ENCODE assay signal across 28 cellular contexts in the genomic region with DNA sequence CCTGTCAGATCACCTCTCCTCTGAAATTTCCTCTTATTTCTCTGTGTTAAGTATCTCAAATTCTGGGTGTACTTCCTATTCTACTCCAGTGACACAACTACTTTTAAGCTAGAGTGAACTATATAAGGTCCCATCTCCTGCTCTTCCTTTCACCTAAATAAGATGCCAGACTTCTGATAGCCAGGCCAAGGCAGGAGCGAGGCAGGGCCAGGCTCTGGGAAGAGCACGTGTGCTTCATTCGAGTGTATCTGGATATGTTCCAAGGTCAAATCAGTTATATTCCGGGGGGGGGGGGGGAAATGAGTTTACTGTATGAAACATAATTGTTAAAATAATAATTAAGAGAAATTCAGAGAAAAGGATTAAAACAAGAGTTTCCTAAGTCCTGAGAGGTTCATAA.
"Had no signal": no experiment of that assay in that cellular context is flagged by ENCODE, and none has a peak within 500 bp of the region (broad histone marks: within the 10 kb centered on the region; RNA-seq: fewer than 3 reads in every experiment).

No MANE protein-coding gene starts in this region.

- H3K4me1 ChIP-seq: SJCRH30 had no signal

- H3K4me3 ChIP-seq: PC-9, SJCRH30, SK-N-MC had no signal

- H3K9me3 ChIP-seq: SJCRH30 had no signal

- ATAC-seq: Panc1, SK-N-SH treated with all-trans-retinoic acid at 6 μM for 48 hours had no signal

- H3K27ac ChIP-seq: KMS-11, PC-9, RWPE1, SJCRH30, SK-N-MC had no signal

- H3K27me3 ChIP-seq: SJCRH30 had no signal

- DNase-seq: Karpas-422, MM.1S, MV-4-11, NCI-H1092, NCI-H1105, NCI-H1417 treated with DMSO at 0.1 percent for 48 hours, NCI-H1436 treated with DMSO at 0.1 percent for 48 hours, NCI-H1694 treated with DMSO at 0.1 percent for 48 hours, NCI-H187 treated with DMSO at 0.1 percent for 48 hours, NCI-H2029, NCI-H2081, NCI-H2171 treated with DMSO at 0.1 percent for 48 hours, NCI-H2227 treated with DMSO at 0.1 percent for 48 hours, NCI-H345, NCI-H446, NCI-H510A treated with DMSO at 0.1 percent for 48 hours, NCI-H524 treated with DMSO at 0.1 percent for 48 hours, NCI-H526 treated with DMSO at 0.1 percent for 48 hours, NCI-H774, PC-9, SHP77, SIG-M5, SJCRH30 had no signal
